13 cellular contexts compared by ENCODE assay signal in genomic region chr12:29741342-29742241, GRCh38. TPM values are rescaled to one million over a fixed set of nuclear protein-coding genes. Genes with fewer than 3 reads are reported as not detected.
DNase-seq lines count a peak whose midpoint lies in the region; ATAC-seq, FAIRE-seq and TF ChIP-seq lines count a peak whose summit lies in the region.
"Had no signal": no experiment of that assay in that cellular context is flagged by ENCODE, and none has a peak within 500 bp of the region (broad histone marks: within the 10 kb centered on the region; RNA-seq: fewer than 3 reads in every experiment).

No MANE protein-coding gene starts in this region.

- ATAC-seq in activated T-cell treated with anti-CD3 and anti-CD28 coated beads, Interleukin-2, amount 50 U/mL, for 4 hours: no peak
- ATAC-seq: T-helper 17 cell had no signal

- no peaks in the 10 kb centered on the region for H3K9me1 ChIP-seq in endothelial cell of umbilical vein (replicated peaks; ENCODE audit: control insufficient read depth, extremely low read depth, insufficient read depth, low read length)

- H3K9ac ChIP-seq in endothelial cell of umbilical vein (replicated peaks; ENCODE audit: extremely low read depth, insufficient read depth, low read length): peak overlapping the region; percentile 69

- intact Hi-C loops in endothelial cell of umbilical vein (cut with micrococcal nuclease): loop anchor here (1.0 to 5.0 kb wide), 4 partner anchors 43 to 1056 kb away; no protein-coding TSS in a partner anchor

- no peak overlapping the region for H3K4me3 Mint-ChIP-seq in activated T-cell treated with anti-CD3 and anti-CD28 coated beads, Interleukin-2, amount 50 U/mL, for 4 hours
- H3K4me3 Mint-ChIP-seq: T-helper 17 cell, type B pancreatic cell had no signal

- no peaks in the 10 kb centered on the region for H3K9me3 ChIP-seq in endothelial cell of umbilical vein (replicated peaks; ENCODE audit: control insufficient read depth, insufficient read depth, low read length)

- no peak for TF ChIP-seq CTCF in endothelial cell of umbilical vein (IDR thresholded peaks at IDR 0.05; ENCODE audit: extremely low read depth in 1 of 2, insufficient read depth in 1 of 2, low read depth in 1 of 2, low read length in 2 of 2)

- BruUV-seq in endothelial cell of umbilical vein (replicated peaks; lab: Mats Ljungman, UMichigan): TSS peak; percentile 96

- DNase-seq in OCI-M1 (lab: John Stamatoyannopoulos, UW): peak; percentile 65
- DNase-seq in endothelial cell of umbilical vein (ENCODE audit: low read depth, low spot score): peak; percentile 89
- peak; percentile 12 for DNase-seq in left kidney (ENCODE audit: low read depth, low spot score)
- DNase-seq in activated T-cell treated with anti-CD3 and anti-CD28 coated beads, Interleukin-2, amount 50 U/mL, for 4 hours: no peak
- DNase-seq in activated CD4-positive, alpha-beta T cell treated with anti-CD3 and anti-CD28 coated beads for 4 hours: no peak
- no peak for DNase-seq in erythroblast (lab: John Stamatoyannopoulos, UW)
- DNase-seq: activated CD8-positive, alpha-beta memory T cell treated with anti-CD3 and anti-CD28 coated beads, Interleukin-2, amount 50 U/mL, for 48 hours; DMS 273 treated with DMSO at 0.1 percent for 48 hours; T-helper 17 cell had no signal

- H2AFZ ChIP-seq in endothelial cell of umbilical vein (ENCODE audit: low read depth, low read length): peak overlapping the region; percentile 96

- WGBS in urinary bladder: 71% methylated on average over 7 of the region's 7 CpGs

- no peaks in the 10 kb centered on the region for H3K36me3 Mint-ChIP-seq in activated T-cell treated with anti-CD3 and anti-CD28 coated beads, Interleukin-2, amount 50 U/mL, for 4 hours (ENCODE audit: insufficient read depth)

- no peaks in the 10 kb centered on the region for H3K79me2 ChIP-seq in endothelial cell of umbilical vein (ENCODE audit: control insufficient read depth, insufficient read depth, low read length)

- peak overlapping the region; percentile 99 for H3K27ac ChIP-seq in endothelial cell of umbilical vein (ENCODE audit: insufficient read depth, low read depth, low read length)
- peak overlapping the region; percentile 23 for H3K27ac ChIP-seq in urinary bladder (ENCODE audit: low read depth)

- H3K4me3 ChIP-seq in endothelial cell of umbilical vein (replicated peaks in 1 of 3; ENCODE audit: insufficient read depth in 1 of 3, low read depth in 1 of 3, low read length in 3 of 3) (peak overlapping the region in 2 of 3 experiments; percentile 39 to 66), urinary bladder (ENCODE audit: low read depth, low read length) (no peak overlapping the region)

- H4K20me1 ChIP-seq in endothelial cell of umbilical vein (replicated peaks; ENCODE audit: control insufficient read depth, extremely low read depth, insufficient read depth, low read length): no peaks in the 10 kb centered on the region

- H3K36me3 ChIP-seq in endothelial cell of umbilical vein (ENCODE audit: control insufficient read depth in 2 of 2, extremely low read depth in 1 of 2, insufficient read depth in 2 of 2, low read length in 2 of 2) (no peaks in the 10 kb centered on the region), urinary bladder (ENCODE audit: insufficient read depth) (no peaks in the 10 kb centered on the region)

- H3K9me3 Mint-ChIP-seq in activated T-cell treated with anti-CD3 and anti-CD28 coated beads, Interleukin-2, amount 50 U/mL, for 4 hours: no peaks in the 10 kb centered on the region
- H3K9me3 Mint-ChIP-seq: type B pancreatic cell had no signal

- POLR2A ChIA-PET in endothelial cell of umbilical vein (lab: Charles Lee): interaction anchor here (1.0 kb wide), 1 partner anchor 15 kb away, joined by 3 read pairs; no protein-coding TSS in a partner anchor

- dilution Hi-C loops in endothelial cell of umbilical vein (cut with MboI; ENCODE audit: extremely low pct_ligation_motif_present, low sequenced_read_pairs): no loop called here

- H3K27me3 ChIP-seq in endothelial cell of umbilical vein (ENCODE audit: control insufficient read depth in 2 of 2, insufficient read depth in 2 of 2, low read length in 2 of 2): no peaks in the 10 kb centered on the region

- peaks cover 19% of the 10 kb centered on the region for H3K4me1 ChIP-seq in endothelial cell of umbilical vein (ENCODE audit: control insufficient read depth, extremely low read depth, insufficient read depth, low read length)
- no peaks in the 10 kb centered on the region for H3K4me1 ChIP-seq in urinary bladder (ENCODE audit: insufficient read depth)

- CTCF ChIA-PET in endothelial cell of umbilical vein (lab: Charles Lee): interaction anchor here (0.6 to 1.8 kb wide), 4 partner anchors 8 to 143 kb away, joined by 3 to 4 read pairs (median 3); no protein-coding TSS in a partner anchor

- H3K4me1 Mint-ChIP-seq in activated T-cell treated with anti-CD3 and anti-CD28 coated beads, Interleukin-2, amount 50 U/mL, for 4 hours (ENCODE audit: low read depth): no peaks in the 10 kb centered on the region
- H3K4me1 Mint-ChIP-seq: T-helper 17 cell had no signal

- peak overlapping the region; percentile 97 for H3K4me2 ChIP-seq in endothelial cell of umbilical vein (ENCODE audit: insufficient read depth, low read length)

- FAIRE-seq in endothelial cell of umbilical vein (lab: Jason Lieb, UNC): peak; percentile 94
- FAIRE-seq: colon, GM18507 had no signal

- TF ChIP-seq POLR2A in endothelial cell of umbilical vein (IDR thresholded peaks at IDR 0.05; ENCODE audit: low read depth, low read length) (peak; percentile 52), erythroblast (IDR thresholded peaks at IDR 0.05; ENCODE audit: low read length) (no peak)

- H3K27me3 Mint-ChIP-seq in activated T-cell treated with anti-CD3 and anti-CD28 coated beads, Interleukin-2, amount 50 U/mL, for 4 hours (ENCODE audit: low read depth): peaks cover 2% of the 10 kb centered on the region
- H3K27me3 Mint-ChIP-seq: T-helper 17 cell, type B pancreatic cell had no signal

TF ChIP-seq in endothelial cell of umbilical vein, 7 proteins besides CTCF, POLR2A, EP300 and RAD21:
- TF ChIP-seq FOS (IDR thresholded peaks at IDR 0.05; ENCODE audit: borderline replicate concordance, insufficient read depth, low read length) (peak; percentile 73), JUN (IDR thresholded peaks at IDR 0.05; ENCODE audit: borderline replicate concordance, insufficient read depth, insufficient read length, low read depth) (peak; percentile 53), GATA2 (IDR thresholded peaks at IDR 0.05; ENCODE audit: insufficient read depth, insufficient read length, low read depth, low read length) (no peak)

RNA-seq across cellular contexts. Expression of gene TMTC1, which starts 42.1 kb away (rescaled TPM):
- 5.1 and 5.4 TPM in 2 replicates for total RNA-seq in endothelial cell of umbilical vein
- polyA plus RNA-seq in endothelial cell of umbilical vein: 5.8 and 5.9 TPM in 2 replicates
- 2.9 and 3.5 TPM in 2 replicates for polyA plus RNA-seq in endothelial cell of umbilical vein (2011; cell fraction: cytosol; rRNA removed)
- 4.2 and 5.3 TPM in 2 replicates for polyA plus RNA-seq in endothelial cell of umbilical vein (2011; cell fraction: nucleus; rRNA removed)
- polyA plus RNA-seq in endothelial cell of umbilical vein (2012): 1.00 and 1.4 TPM in 2 replicates
- polyA minus RNA-seq in endothelial cell of umbilical vein: 27.9 and 30.5 TPM in 2 replicates
- polyA minus RNA-seq in endothelial cell of umbilical vein (2011; cell fraction: cytosol; rRNA and poly(A)+ RNA removed): 44.2 TPM
- polyA minus RNA-seq in endothelial cell of umbilical vein (2011; cell fraction: nucleus; rRNA and poly(A)+ RNA removed): 18.5 and 19.9 TPM in 2 replicates
- 24.8 TPM for total RNA-seq in urinary bladder
- 30.3 TPM for polyA plus RNA-seq in urinary bladder
- under 1 TPM; 0.11 to 0.24 (median 0.13) TPM for total RNA-seq in activated T-cell treated with anti-CD3 and anti-CD28 coated beads, Interleukin-2, amount 50 U/mL, for 4 hours

Comparison
In these comparisons a context has a peak if more than half of its experiments do, and no peak if none do; other contexts are left out.
1. DNase-seq: peak in OCI-M1 (single experiment), endothelial cell of umbilical vein (single experiment) and left kidney (single experiment); none in activated T-cell treated with anti-CD3 and anti-CD28 coated beads, Interleukin-2, amount 50 U/mL, for 4 hours (single experiment), activated CD4-positive, alpha-beta T cell treated with anti-CD3 and anti-CD28 coated beads for 4 hours (0 of 2) and erythroblast (0 of 2).